Comparison of ENCODE assay signal across 17 cellular contexts in genomic region chr1:167440345-167440744, GRCh38.
DNase-seq lines count a peak whose midpoint lies in the region; ATAC-seq and TF ChIP-seq lines count a peak whose summit lies in the region.
"Had no signal": no experiment of that assay in that cellular context is flagged by ENCODE, and none has a peak within 500 bp of the region (broad histone marks: within the 10 kb centered on the region; RNA-seq: fewer than 3 reads in every experiment).

No MANE protein-coding gene starts in this region.

- TF ChIP-seq POLR2A in gastroesophageal sphincter (IDR thresholded peaks at IDR 0.05) = no peak
- TF ChIP-seq POLR2A in right lobe of liver (IDR thresholded peaks at IDR 0.05) = no peak

- intact Hi-C loops in activated T-helper 1 cell treated with anti-CD3 and anti-CD28 coated beads, Interleukin-12 subunit alpha, Interleukin-12 subunit beta, Interleukin-2, Interleukin-4 antibody, amounts not matched to agents 30 ng/mL and 10 ng/mL and 1 ng/mL, durations not matched to agents 14 hours and 24 hours and 36 hours (cut with micrococcal nuclease) = loop anchor here (10.0 kb wide), 2 partner anchors 336 to 536 kb away; no protein-coding TSS in a partner anchor
- intact Hi-C loops in right lobe of liver (cut with DNase I) = loop anchor here (5.0 to 10.0 kb wide), 2 partner anchors 373 to 376 kb away; no protein-coding TSS in a partner anchor

- no peaks in the 10 kb centered on the region for H3K9me3 Mint-ChIP-seq in activated naive CD4-positive, alpha-beta T cell treated with anti-CD3 and anti-CD28 coated beads, Interleukin-2, amount 10 ng/mL, durations not matched to agents 7 days and 5 days
- no peaks in the 10 kb centered on the region for H3K9me3 Mint-ChIP-seq in activated T-helper 1 cell treated with anti-CD3 and anti-CD28 coated beads, Interleukin-12 subunit alpha, Interleukin-12 subunit beta, Interleukin-2, Interleukin-4 antibody, amounts not matched to agents 30 ng/mL and 10 ng/mL and 1 ng/mL, durations not matched to agents 14 hours and 24 hours and 36 hours
- no peaks in the 10 kb centered on the region for H3K9me3 Mint-ChIP-seq in memory B cell
- no peaks in the 10 kb centered on the region for H3K9me3 Mint-ChIP-seq in stimulated activated naive CD8-positive, alpha-beta T cell treated with anti-CD3 and anti-CD28 coated beads, Interleukin-15, amount 100 ng/mL, for 72 hours
- H3K9me3 Mint-ChIP-seq: GM23338 had no signal

- H3K27ac ChIP-seq in gastroesophageal sphincter (no peak overlapping the region), right lobe of liver (no peak overlapping the region)

- TF ChIP-seq EP300 in gastroesophageal sphincter (IDR thresholded peaks at IDR 0.05) = no peak

- WGBS in gastroesophageal sphincter (ENCODE audit: low coverage in 1 of 2), 2 donors = 92 to 96% methylated on average over 2 to 4 of the region's 4 CpGs
- WGBS in right lobe of liver (ENCODE audit: insufficient coverage, low coverage, low lambda C conversion rate, missing lambda C conversion rate) = 83% methylated on average over 2 of the region's 4 CpGs

- TF ChIP-seq CTCF in gastroesophageal sphincter (IDR thresholded peaks at IDR 0.05) = no peak
- no peak for TF ChIP-seq CTCF in right lobe of liver (IDR thresholded peaks at IDR 0.05)

- H3K4me3 ChIP-seq in gastroesophageal sphincter = no peak overlapping the region
- H3K4me3 ChIP-seq in right lobe of liver = no peak overlapping the region

- no peak overlapping the region for H3K4me3 Mint-ChIP-seq in activated naive CD4-positive, alpha-beta T cell treated with anti-CD3 and anti-CD28 coated beads, Interleukin-2, amount 10 ng/mL, durations not matched to agents 7 days and 5 days
- no peak overlapping the region for H3K4me3 Mint-ChIP-seq in activated T-helper 1 cell treated with anti-CD3 and anti-CD28 coated beads, Interleukin-12 subunit alpha, Interleukin-12 subunit beta, Interleukin-2, Interleukin-4 antibody, amounts not matched to agents 30 ng/mL and 10 ng/mL and 1 ng/mL, durations not matched to agents 14 hours and 24 hours and 36 hours
- peak overlapping the region; percentile 79 for H3K4me3 Mint-ChIP-seq in memory B cell
- H3K4me3 Mint-ChIP-seq in stimulated activated naive CD8-positive, alpha-beta T cell treated with anti-CD3 and anti-CD28 coated beads, Interleukin-15, amount 100 ng/mL, for 72 hours = peak overlapping the region; percentile 55 to 68

- peaks cover 80% of the 10 kb centered on the region for H3K36me3 Mint-ChIP-seq in activated naive CD4-positive, alpha-beta T cell treated with anti-CD3 and anti-CD28 coated beads, Interleukin-2, amount 10 ng/mL, durations not matched to agents 7 days and 5 days
- peaks cover 58% of the 10 kb centered on the region for H3K36me3 Mint-ChIP-seq in activated T-helper 1 cell treated with anti-CD3 and anti-CD28 coated beads, Interleukin-12 subunit alpha, Interleukin-12 subunit beta, Interleukin-2, Interleukin-4 antibody, amounts not matched to agents 30 ng/mL and 10 ng/mL and 1 ng/mL, durations not matched to agents 14 hours and 24 hours and 36 hours (ENCODE audit: low read depth)
- peaks cover 4% of the 10 kb centered on the region for H3K36me3 Mint-ChIP-seq in memory B cell

- H3K36me3 ChIP-seq in gastroesophageal sphincter (no peaks in the 10 kb centered on the region), right lobe of liver (no peaks in the 10 kb centered on the region)

- H3K27me3 ChIP-seq in gastroesophageal sphincter = peaks cover 24% of the 10 kb centered on the region
- no peaks in the 10 kb centered on the region for H3K27me3 ChIP-seq in right lobe of liver

- peak overlapping the region; percentile 20 for H3K27ac Mint-ChIP-seq in activated naive CD4-positive, alpha-beta T cell treated with anti-CD3 and anti-CD28 coated beads, Interleukin-2, amount 10 ng/mL, durations not matched to agents 7 days and 5 days
- H3K27ac Mint-ChIP-seq in activated T-helper 1 cell treated with anti-CD3 and anti-CD28 coated beads, Interleukin-12 subunit alpha, Interleukin-12 subunit beta, Interleukin-2, Interleukin-4 antibody, amounts not matched to agents 30 ng/mL and 10 ng/mL and 1 ng/mL, durations not matched to agents 14 hours and 24 hours and 36 hours = peak overlapping the region; percentile 70
- no peak overlapping the region for H3K27ac Mint-ChIP-seq in memory B cell
- peak overlapping the region; percentile 67 to 93 for H3K27ac Mint-ChIP-seq in stimulated activated naive CD8-positive, alpha-beta T cell treated with anti-CD3 and anti-CD28 coated beads, Interleukin-15, amount 100 ng/mL, for 72 hours
- H3K27ac Mint-ChIP-seq: GM23338 had no signal

- H3K4me1 ChIP-seq in gastroesophageal sphincter (peaks cover 0 to 14% (median 7%) of the 10 kb centered on the region in 3 donors), right lobe of liver (peaks cover 0 to 8% (median 0%) of the 10 kb centered on the region in 4 donors)

- peaks cover 95% of the 10 kb centered on the region for H3K4me1 Mint-ChIP-seq in activated naive CD4-positive, alpha-beta T cell treated with anti-CD3 and anti-CD28 coated beads, Interleukin-2, amount 10 ng/mL, durations not matched to agents 7 days and 5 days
- H3K4me1 Mint-ChIP-seq in activated T-helper 1 cell treated with anti-CD3 and anti-CD28 coated beads, Interleukin-12 subunit alpha, Interleukin-12 subunit beta, Interleukin-2, Interleukin-4 antibody, amounts not matched to agents 30 ng/mL and 10 ng/mL and 1 ng/mL, durations not matched to agents 14 hours and 24 hours and 36 hours (ENCODE audit: low read depth) = peaks cover 75% of the 10 kb centered on the region
- peaks cover 37% of the 10 kb centered on the region for H3K4me1 Mint-ChIP-seq in memory B cell
- H3K4me1 Mint-ChIP-seq in stimulated activated naive CD8-positive, alpha-beta T cell treated with anti-CD3 and anti-CD28 coated beads, Interleukin-15, amount 100 ng/mL, for 72 hours = peaks cover 97% of the 10 kb centered on the region

- H3K27me3 Mint-ChIP-seq in activated naive CD4-positive, alpha-beta T cell treated with anti-CD3 and anti-CD28 coated beads, Interleukin-2, amount 10 ng/mL, durations not matched to agents 7 days and 5 days = no peaks in the 10 kb centered on the region
- no peaks in the 10 kb centered on the region for H3K27me3 Mint-ChIP-seq in activated T-helper 1 cell treated with anti-CD3 and anti-CD28 coated beads, Interleukin-12 subunit alpha, Interleukin-12 subunit beta, Interleukin-2, Interleukin-4 antibody, amounts not matched to agents 30 ng/mL and 10 ng/mL and 1 ng/mL, durations not matched to agents 14 hours and 24 hours and 36 hours (ENCODE audit: insufficient read depth)
- no peaks in the 10 kb centered on the region for H3K27me3 Mint-ChIP-seq in memory B cell
- H3K27me3 Mint-ChIP-seq in stimulated activated naive CD8-positive, alpha-beta T cell treated with anti-CD3 and anti-CD28 coated beads, Interleukin-15, amount 100 ng/mL, for 72 hours = no peaks in the 10 kb centered on the region

- CTCF ChIA-PET in activated naive CD4-positive, alpha-beta T cell treated with anti-CD3 and anti-CD28 coated beads, Interleukin-2, amount 10 ng/mL, durations not matched to agents 7 days and 5 days (lab: Charles Lee) = interaction anchor here (0.7 to 6.0 kb wide), 9 partner anchors 31 to 172 kb away, joined by 3 to 53 read pairs (median 3); no protein-coding TSS in a partner anchor

- H3K9me3 ChIP-seq in gastroesophageal sphincter = no peaks in the 10 kb centered on the region
- H3K9me3 ChIP-seq in right lobe of liver = no peaks in the 10 kb centered on the region

- ATAC-seq in memory B cell (ENCODE audit: low read depth) (no peak), gastroesophageal sphincter (no peak), right lobe of liver (no peak)
- no peak for ATAC-seq in stimulated activated naive CD8-positive, alpha-beta T cell treated with anti-CD3 and anti-CD28 coated beads, Interleukin-15, amount 100 ng/mL, for 72 hours

- DNase-seq in activated naive CD4-positive, alpha-beta T cell treated with anti-CD3 and anti-CD28 coated beads, Interleukin-2, amount 10 ng/mL, durations not matched to agents 7 days and 5 days = no peak
- no peak for DNase-seq in activated naive CD4-positive, alpha-beta T cell (lab: John Stamatoyannopoulos, UW)
- DNase-seq in activated T-helper 1 cell treated with anti-CD3 and anti-CD28 coated beads, Interleukin-12 subunit alpha, Interleukin-12 subunit beta, Interleukin-2, Interleukin-4 antibody, amounts not matched to agents 30 ng/mL and 10 ng/mL and 1 ng/mL, durations not matched to agents 14 hours and 24 hours and 36 hours (ENCODE audit: low spot score) = no peak
- no peak for DNase-seq in memory B cell (ENCODE audit: low spot score in 2 of 2)
- peak in 1 of 2 donors; percentile 9 for DNase-seq in stimulated activated naive CD8-positive, alpha-beta T cell treated with anti-CD3 and anti-CD28 coated beads, Interleukin-15, amount 100 ng/mL, for 72 hours
- no peak for DNase-seq in NCI-H2107 treated with DMSO at 0.1 percent for 48 hours (lab: John Stamatoyannopoulos, UW; ENCODE audit: unreplicated experiment)
- no peak for DNase-seq in right lobe of liver
- DNase-seq: activated CD4-positive, alpha-beta T cell treated with anti-CD3 and anti-CD28 coated beads, Interleukin-2, amount 50 U/mL, for 1 hour; activated gamma-delta T cell; EL; hippocampal formation; NCI-H1436; retina; SK-N-SH; stimulated activated CD4-positive, alpha-beta T cell treated with anti-CD3 and anti-CD28 coated beads, Interleukin-15, amount 100 ng/mL, for 24 hours had no signal

Comparison
In these comparisons a context has a peak if more than half of its experiments do, and no peak if none do; other contexts are left out.
1. H3K4me3 Mint-ChIP-seq: peak in memory B cell (single experiment) and stimulated activated naive CD8-positive, alpha-beta T cell treated with anti-CD3 and anti-CD28 coated beads, Interleukin-15, amount 100 ng/mL, for 72 hours (2 of 2); none in activated naive CD4-positive, alpha-beta T cell treated with anti-CD3 and anti-CD28 coated beads, Interleukin-2, amount 10 ng/mL, durations not matched to agents 7 days and 5 days (single experiment) and activated T-helper 1 cell treated with anti-CD3 and anti-CD28 coated beads, Interleukin-12 subunit alpha, Interleukin-12 subunit beta, Interleukin-2, Interleukin-4 antibody, amounts not matched to agents 30 ng/mL and 10 ng/mL and 1 ng/mL, durations not matched to agents 14 hours and 24 hours and 36 hours (single experiment).